15 cellular contexts compared by ENCODE assay signal in the genomic region with DNA sequence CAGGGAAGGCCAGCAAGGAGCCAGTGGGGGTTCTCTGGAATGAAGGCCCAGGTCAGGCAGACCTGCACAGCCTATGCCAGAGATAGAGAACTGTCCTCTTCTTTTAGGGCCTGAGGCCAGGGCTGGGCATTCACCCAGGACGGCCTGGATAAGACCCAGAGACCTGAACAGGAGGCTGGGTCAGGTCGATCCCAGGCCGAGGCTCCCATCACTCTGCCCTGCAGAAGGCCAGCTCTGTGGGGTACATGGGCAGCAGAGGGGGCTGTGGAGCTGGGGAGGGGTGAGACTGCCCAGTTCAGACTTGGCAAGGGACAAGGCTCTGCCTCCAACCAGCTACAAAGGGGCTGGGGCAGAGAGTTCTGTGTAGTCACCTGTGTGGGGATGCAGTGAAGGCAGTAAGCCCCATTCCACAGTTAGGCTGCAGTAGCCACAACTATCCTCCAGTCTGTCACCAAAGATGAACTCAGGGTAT. TPM values are rescaled to one million over a fixed set of nuclear protein-coding genes. Genes with fewer than 3 reads are reported as not detected.
DNase-seq lines count a peak whose midpoint lies in the region; ATAC-seq and TF ChIP-seq lines count a peak whose summit lies in the region.
"Had no signal": no experiment of that assay in that cellular context is flagged by ENCODE, and none has a peak within 500 bp of the region (broad histone marks: within the 10 kb centered on the region; RNA-seq: fewer than 3 reads in every experiment).

No MANE protein-coding gene starts in this region.

- H3K36me3 ChIP-seq in spleen, result peaks cover 0 to 100% (median 65%) of the 10 kb centered on the region in 6 donors

- H3K4me1 ChIP-seq in right cardiac atrium (ENCODE audit: control insufficient read depth, insufficient read depth, low read length), result peaks cover 51% of the 10 kb centered on the region
- peaks cover 25 to 99% (median 74%) of the 10 kb centered on the region in 6 donors for H3K4me1 ChIP-seq in spleen

- WGBS in right cardiac atrium, result 50% methylated on average over 3 of the region's 3 CpGs
- 70 to 87% (median 80%) methylated on average over 2 to 3 of the region's 3 CpGs; no CpG with 5 or more reads in 1 of the 5 donors for WGBS in spleen, 5 donors
- 60 to 67% methylated on average over 3 of the region's 3 CpGs for WGBS in lower leg skin, 2 donors

- H3K27ac ChIP-seq in right cardiac atrium (ENCODE audit: low read length), result no peak overlapping the region
- peak overlapping the region in 5 of 8 donors; percentile 12 to 74 (median 62) for H3K27ac ChIP-seq in spleen

- TF ChIP-seq CTCF in astrocyte of the spinal cord (IDR thresholded peaks at IDR 0.05; ENCODE audit: low read depth, low read length), result peak; percentile 26
- TF ChIP-seq CTCF in spleen (IDR thresholded peaks at IDR 0.05 in 8 of 11, conservative IDR thresholded peaks at IDR 0.05 in 3 of 11), result peak in 1 of 11 experiments; percentile 2
- no peak for TF ChIP-seq CTCF in lower leg skin (IDR thresholded peaks at IDR 0.05)

- no peaks in the 10 kb centered on the region for H3K27me3 ChIP-seq in right cardiac atrium (ENCODE audit: control insufficient read depth, insufficient read depth)
- no peaks in the 10 kb centered on the region for H3K27me3 ChIP-seq in spleen (replicated peaks in 1 of 7)

- no peak for TF ChIP-seq POLR2A in spleen (IDR thresholded peaks at IDR 0.05)
- no peak for TF ChIP-seq POLR2A in lower leg skin (IDR thresholded peaks at IDR 0.05)

- H3K9me3 ChIP-seq in right cardiac atrium (ENCODE audit: control insufficient read depth, low read length), result no peaks in the 10 kb centered on the region
- no peaks in the 10 kb centered on the region for H3K9me3 ChIP-seq in spleen

- intact Hi-C loops in right cardiac atrium (cut with DNase I) (no loop called here), spleen (cut with DNase I; ENCODE audit: low total_unique reads) (no loop called here), lower leg skin (cut with DNase I; ENCODE audit: low total_unique reads) (no loop called here)

- H3K4me3 ChIP-seq in astrocyte of the spinal cord (ENCODE audit: low read depth, low read length) (no peak overlapping the region), right cardiac atrium (ENCODE audit: low read length) (no peak overlapping the region), spleen (no peak overlapping the region), lower leg skin (ENCODE audit: low read depth, poor library complexity, severe bottlenecking) (no peak overlapping the region)
- H3K4me3 ChIP-seq: skin epidermis had no signal

- ATAC-seq in right cardiac atrium, result no peak

- in situ Hi-C loops in astrocyte of the spinal cord (cut with HindIII; ENCODE audit: low sequenced_read_pairs), result no loop called here

- peak; percentile 55 for DNase-seq in HuH-7 (ENCODE audit: low spot score)
- DNase-seq in astrocyte of the spinal cord (ENCODE audit: low read depth, low spot score), result no peak
- DNase-seq in right cardiac atrium, result peak in 2 of 3 donors; percentile 69 to 71
- no peak for DNase-seq in spleen
- no peak for DNase-seq in GM19240 (ENCODE audit: insufficient read length, low spot score)
- DNase-seq in lower leg skin (ENCODE audit: low spot score in 2 of 2), result no peak
- no peak for DNase-seq in EL
- no peak for DNase-seq in activated naive CD4-positive, alpha-beta T cell treated with anti-CD3 and anti-CD28 coated beads, Interleukin-2, amount 50 U/mL, for 16 hours
- DNase-seq: CD4-positive, alpha-beta T cell; GF-D8; MV-4-11 had no signal

RNA-seq across cellular contexts. Expression of gene HSD11B2, which starts 14.6 kb away (rescaled TPM):
- total RNA-seq in right cardiac atrium (1 to 10 TPM in 1 of 4 donors, under 1 TPM in 3; 0.42 to 1.6 (median 0.64) TPM), spleen (10 to 100 TPM in 1 of 7 donors, 1 to 10 TPM in 5, under 1 TPM in 1; 0.85 to 18.3 (median 4.7) TPM), lower leg skin (100 to 1,000 TPM in 1 of 4 donors, 10 to 100 TPM in 3; 63.2 to 121 (median 80.8) TPM)
- polyA plus RNA-seq in right cardiac atrium (0.38 TPM), spleen (1 to 10 TPM; 1.7 to 4.1 (median 2.8) TPM)
- total RNA-seq: CD4-positive, alpha-beta T cell had no signal

RNA-seq across cellular contexts. Expression of gene ZDHHC1, which starts 29.2 kb away (rescaled TPM):
- total RNA-seq in right cardiac atrium (10 to 100 TPM in 1 of 4 donors, 1 to 10 TPM in 3; 6.4 to 10.4 (median 6.4) TPM), spleen (10 to 100 TPM in 6 of 7 donors, 1 to 10 TPM in 1; 9.5 to 31.2 (median 20.6) TPM), lower leg skin (10 to 100 TPM; 15.1 to 24.7 (median 21.4) TPM)
- polyA plus RNA-seq in right cardiac atrium (5.2 TPM), spleen (1 to 10 TPM; 2.1 to 6.0 (median 2.3) TPM)

RNA-seq across cellular contexts. Expression of gene ATP6V0D1, which starts 35.5 kb away (rescaled TPM):
- total RNA-seq in right cardiac atrium, result 10 to 100 TPM; 64.1 to 79.4 (median 68.2) TPM
- 44.6 TPM for polyA plus RNA-seq in right cardiac atrium
- 100 to 1,000 TPM in 5 of 7 donors, 10 to 100 TPM in 2; 97.5 to 133 (median 114) TPM for total RNA-seq in spleen
- polyA plus RNA-seq in spleen, result 10 to 100 TPM; 37.3 to 68.6 (median 40.1) TPM
- total RNA-seq in lower leg skin, result 100 to 1,000 TPM; 114 to 141 (median 131) TPM

RNA-seq across cellular contexts. Expression of gene AGRP, which starts 37.9 kb away (rescaled TPM):
- total RNA-seq in right cardiac atrium (not detected), spleen (under 1 TPM in 1 of 7 donors, not detected in 6; 0.91 TPM), lower leg skin (not detected)
- polyA plus RNA-seq in right cardiac atrium (not detected), spleen (under 1 TPM; 0.15 to 0.30 (median 0.22) TPM)
- total RNA-seq: CD4-positive, alpha-beta T cell; HT1080 had no signal
- polyA plus RNA-seq: keratinocyte, neural cell had no signal

RNA-seq across cellular contexts. Expression of gene TPPP3, which starts 52.2 kb away (rescaled TPM):
- total RNA-seq in right cardiac atrium (100 to 1,000 TPM in 1 of 4 donors, 10 to 100 TPM in 3; 21.9 to 183 (median 33.4) TPM), spleen (10 to 100 TPM in 3 of 7 donors, 1 to 10 TPM in 4; 2.5 to 13.9 (median 9.9) TPM), lower leg skin (100 to 1,000 TPM in 2 of 4 donors, 10 to 100 TPM in 2; 29.6 to 197 (median 89.7) TPM)
- polyA plus RNA-seq in right cardiac atrium (64.6 TPM), spleen (10 to 100 TPM in 1 of 3 donors, 1 to 10 TPM in 2; 5.6 to 11.4 (median 7.2) TPM)
- total RNA-seq: CD4-positive, alpha-beta T cell; HT1080 had no signal

Comparison
In these comparisons a context has a peak if more than half of its experiments do, and no peak if none do; other contexts are left out.
1. DNase-seq: peak in HuH-7 (single experiment) and right cardiac atrium (2 of 3); none in astrocyte of the spinal cord (single experiment), spleen (single experiment), GM19240 (single experiment), lower leg skin (0 of 2), EL (single experiment) and activated naive CD4-positive, alpha-beta T cell treated with anti-CD3 and anti-CD28 coated beads, Interleukin-2, amount 50 U/mL, for 16 hours (single experiment).